Comparison of ENCODE assay signal across 13 cellular contexts in genomic region chr12:122963928-122964240, GRCh38. TPM values are rescaled to one million over a fixed set of nuclear protein-coding genes. Genes with fewer than 3 reads are reported as not detected.
DNase-seq lines count a peak whose midpoint lies in the region; ATAC-seq, FAIRE-seq and TF ChIP-seq lines count a peak whose summit lies in the region.
"Had no signal": no experiment of that assay in that cellular context is flagged by ENCODE, and none has a peak within 500 bp of the region (broad histone marks: within the 10 kb centered on the region; RNA-seq: fewer than 3 reads in every experiment).

No MANE protein-coding gene starts in this region.

- in situ Hi-C loops in K562 (cut with MboI) (no loop called here), HepG2 (cut with HindIII; ENCODE audit: extremely low pct_ligation_motif_present, low pct_unique_long_range_greater_than_20kb) (no loop called here)

- BruUV-seq in K562 (replicated peaks; lab: Mats Ljungman, UMichigan) (no TSS peak), HepG2 (replicated peaks; lab: Mats Ljungman, UMichigan) (no TSS peak)

- peak overlapping the region; percentile 58; the same call in 1 of the 3 replicates for H3K27ac ChIP-seq in K562 (ENCODE audit: extremely low read depth, low read depth, low read length)
- H3K27ac ChIP-seq in HepG2 (ENCODE audit: extremely low read length, insufficient read depth, low read length): no peak overlapping the region
- H3K27ac ChIP-seq: cardiac muscle cell had no signal

- H3K9ac ChIP-seq in K562 (ENCODE audit: insufficient read depth in 1 of 2, low read depth in 2 of 2, low read length in 2 of 2): peak overlapping the region in 1 of 2 experiments; percentile 91; a peak in 2 of 4 replicates
- no peak overlapping the region for H3K9ac ChIP-seq in HepG2 (ENCODE audit: insufficient read depth, low read depth, low read length)

- no peaks in the 10 kb centered on the region for H3K9me3 ChIP-seq in K562 (replicated peaks; ENCODE audit: control insufficient read depth, insufficient read depth, low read depth, low read length)
- H3K9me3 ChIP-seq in HepG2 (ENCODE audit: low read length): no peaks in the 10 kb centered on the region

- FAIRE-seq in K562 (lab: Jason Lieb, UNC): no peak
- FAIRE-seq in HepG2 (lab: Jason Lieb, UNC): no peak

- 70% methylated on average over 5 of the region's 9 CpGs for WGBS in K562 (ENCODE audit: insufficient coverage, low coverage, missing lambda C conversion rate)
- WGBS in HepG2 (ENCODE audit: low lambda C conversion rate): 80% methylated on average over 1 of the region's 9 CpGs

- TF ChIP-seq CTCF in K562 (IDR thresholded peaks at IDR 0.05 in 2 of 3, conservative IDR thresholded peaks at IDR 0.05 in 1 of 3; ENCODE audit: insufficient read depth in 2 of 3, low read depth in 1 of 3, low read length in 3 of 3) (no peak), HepG2 (CRISPR knock-in tag; IDR thresholded peaks at IDR 0.05) (no peak)

- POLR2A ChIA-PET in K562 (lab: Yijun Ruan, JAX): interaction anchor here (0.6 to 1.1 kb wide), 4 partner anchors 12 to 286 kb away, joined by 3 to 8 read pairs (median 3); partner anchors contain the start of gene OGFOD2
- POLR2A ChIA-PET in HepG2 (lab: Yijun Ruan, JAX): interaction anchor here (1.3 to 3.7 kb wide), 2 partner anchors 11 to 21 kb away, joined by 4 to 43 read pairs; partner anchors contain the start of gene OGFOD2

- TF ChIP-seq POLR2A in K562 (conservative IDR thresholded peaks at IDR 0.05) (no peak), HepG2 (IDR thresholded peaks at IDR 0.05; ENCODE audit: insufficient read depth in 1 of 2, low read depth in 2 of 2, low read length in 2 of 2) (no peak)

- H3K27me3 ChIP-seq in K562 (ENCODE audit: control insufficient read depth in 2 of 2, insufficient read depth in 2 of 2, low read length in 2 of 2) (no peaks in the 10 kb centered on the region), HepG2 (ENCODE audit: control insufficient read depth in 1 of 2, insufficient read depth in 2 of 2, low read length in 2 of 2) (no peaks in the 10 kb centered on the region)
- H3K27me3 ChIP-seq: cardiac muscle cell had no signal

- H3K4me3 ChIP-seq in K562 (no peak overlapping the region), HepG2 (replicated peaks in 1 of 3; ENCODE audit: insufficient read depth in 1 of 3, low read depth in 2 of 3, low read length in 3 of 3) (no peak overlapping the region; a peak in 1 of 6 replicates)
- H3K4me3 ChIP-seq: cardiac muscle cell had no signal

- TF ChIP-seq EP300 in K562 (IDR thresholded peaks at IDR 0.05; ENCODE audit: low read length) (no peak), HepG2 (IDR thresholded peaks at IDR 0.05; ENCODE audit: low read depth in 2 of 2, low read length in 2 of 2) (no peak), HepG2 (CRISPR knock-in tag; IDR thresholded peaks at IDR 0.05; ENCODE audit: borderline replicate concordance) (no peak)

- no peak for TF ChIP-seq RAD21 in K562 (CRISPR knock-in tag; conservative IDR thresholded peaks at IDR 0.05 in 1 of 2, IDR thresholded peaks at IDR 0.05 in 1 of 2)
- TF ChIP-seq RAD21 in HepG2 (CRISPR knock-in tag; IDR thresholded peaks at IDR 0.05): no peak

- CTCF ChIA-PET in K562 (lab: Yijun Ruan, JAX; ENCODE audit: low intra/inter-chr PET ratio): no interaction called here
- CTCF ChIA-PET in HepG2 (lab: Yijun Ruan, JAX; ENCODE audit: low intra/inter-chr PET ratio, low total read pairs): no interaction called here

- H3K4me1 ChIP-seq in K562 (replicated peaks in 1 of 2; ENCODE audit: control insufficient read depth in 2 of 2, insufficient read depth in 2 of 2, low read length in 2 of 2) (peaks cover 33 to 56% of the 10 kb centered on the region in 2 experiments), HepG2 (ENCODE audit: insufficient read depth, low read length) (peaks cover 47% of the 10 kb centered on the region)

- H4K20me1 ChIP-seq in K562 (replicated peaks; ENCODE audit: control insufficient read depth, insufficient read depth, low read length) (peaks cover 3% of the 10 kb centered on the region; the same call in 1 of the 2 replicates), HepG2 (ENCODE audit: insufficient read depth, low read length) (no peaks in the 10 kb centered on the region)

- H3K79me2 ChIP-seq in K562 (ENCODE audit: control insufficient read depth, insufficient read depth, low read length) (peaks cover 11% of the 10 kb centered on the region), HepG2 (ENCODE audit: insufficient read depth, low read length) (no peaks in the 10 kb centered on the region)

- H3K36me3 ChIP-seq in K562 (ENCODE audit: control insufficient read depth, insufficient read depth, low read length) (peaks cover 11% of the 10 kb centered on the region; the same call in 2 of the 3 replicates), HepG2 (replicated peaks in 1 of 2; ENCODE audit: control insufficient read depth in 1 of 2, insufficient read depth in 2 of 2, low read length in 2 of 2) (peaks cover 0 to 2% of the 10 kb centered on the region in 2 experiments; a peak in 3 of 5 replicates)
- H3K36me3 ChIP-seq: cardiac muscle cell had no signal

- intact Hi-C loops in K562 (cut with micrococcal nuclease): loop anchor here (5.0 kb wide), 1 partner anchor 268 kb away; the partner anchor contains the start of genes MPHOSPH9 and MTRFR
- intact Hi-C loops in HepG2 (cut with micrococcal nuclease; ENCODE audit: unreplicated experiment): no loop called here

- ATAC-seq in K562: no peak
- ATAC-seq in HepG2: no peak
- no peak for ATAC-seq in GM18868 (IDR thresholded peaks at IDR 0.05; ENCODE audit: unreplicated experiment)
- ATAC-seq in HG02571 (IDR thresholded peaks at IDR 0.05; ENCODE audit: unreplicated experiment): no peak

- DNase-seq in AG08396 (ENCODE audit: low spot score) (peak; percentile 64), NCI-H1694 (lab: John Stamatoyannopoulos, UW) (peak; percentile 82), K562 (ENCODE audit: extremely low read depth in 1 of 4, low spot score in 3 of 4) (no peak), HepG2 (ENCODE audit: low spot score) (no peak), cortex of kidney (lab: John Stamatoyannopoulos, UW) (no peak)
- DNase-seq in stimulated activated CD4-positive, alpha-beta T cell treated with anti-CD3 and anti-CD28 coated beads, Interleukin-15, amount 100 ng/mL, for 24 hours: no peak
- DNase-seq: activated CD4-positive, CD25-positive, alpha-beta regulatory T cell treated with anti-CD3 and anti-CD28 coated beads, Interleukin-2, amount 50 U/mL, for 72 hours; activated T-cell treated with anti-CD3 and anti-CD28 coated beads, Interleukin-2, amount 50 U/mL, for 48 hours; SIG-M5; stimulated activated CD4-positive, alpha-beta T cell treated with anti-CD3 and anti-CD28 coated beads, Interleukin-4, amount 100 ng/mL, for 24 hours had no signal

- H2AFZ ChIP-seq in K562 (ENCODE audit: low read depth, low read length) (no peak overlapping the region), HepG2 (ENCODE audit: low read length) (no peak overlapping the region)

- H3K4me2 ChIP-seq in K562 (ENCODE audit: insufficient read depth, low read length): peak overlapping the region; percentile 23; the same call in 1 of the 2 replicates
- peak overlapping the region; percentile 98 for H3K4me2 ChIP-seq in HepG2 (ENCODE audit: low read depth, low read length)

- peaks cover 10% of the 10 kb centered on the region for H3K9me1 ChIP-seq in K562 (ENCODE audit: control insufficient read depth, insufficient read depth, low read length)

RNA-seq across cellular contexts. Expression of gene ABCB9, which starts 2.4 kb away (rescaled TPM):
- 28.0 and 68.9 TPM in 2 replicates for total RNA-seq in K562 (2011; cell fraction: chromatin; rRNA removed; ENCODE audit: low replicate concordance)
- 41.1 and 52.0 TPM in 2 replicates for total RNA-seq in K562 (2011; cell fraction: nucleolus; rRNA removed)
- 34.1 and 35.2 TPM in 2 replicates for total RNA-seq in K562 (2011; cell fraction: nucleoplasm; rRNA removed)
- total RNA-seq in K562 (2014; rRNA removed): 9.6 and 10.5 TPM in 2 replicates
- 3.9 and 4.3 TPM in 2 replicates for total RNA-seq in K562 (2014; rRNA removed; fragmentation: Illumina TruSeq; extraction: Trizol)
- 6.2 and 6.5 TPM in 2 replicates for total RNA-seq in K562 (2015; rRNA removed; fragmentation: Illumina TruSeq; extraction: Trizol)
- 12.0 and 12.6 TPM in 2 replicates for total RNA-seq in K562 (2021)
- 6.3 and 6.5 TPM in 2 replicates for polyA plus RNA-seq in K562 (2011; rRNA removed)
- polyA plus RNA-seq in K562 (2011; cell fraction: cytosol; rRNA removed): 5.8 and 12.1 TPM in 2 replicates
- polyA plus RNA-seq in K562 (2011; cell fraction: nucleus; rRNA removed): 10.8 and 22.9 TPM in 2 replicates
- polyA plus RNA-seq in K562 (2012): 5.0 and 6.9 TPM in 2 replicates
- 4.2 and 5.7 TPM in 2 replicates for polyA plus RNA-seq in K562 (2014; fragmentation: Illumina TruSeq; extraction: Trizol)
- polyA plus RNA-seq in K562 (2014; fragmentation: Nextera tagmentation; extraction: Ambion mirVana): under 1 TPM; 0.20 to 0.31 TPM
- polyA plus RNA-seq in K562 (2014; rRNA removed): 7.6 and 7.9 TPM in 2 replicates
- polyA minus RNA-seq in K562 (2011; rRNA and poly(A)+ RNA removed): 8.5 and 9.6 TPM in 2 replicates
- 6.6 and 9.7 TPM in 2 replicates for polyA minus RNA-seq in K562 (2011; cell fraction: cytosol; rRNA and poly(A)+ RNA removed)
- polyA minus RNA-seq in K562 (2011; cell fraction: nucleus; rRNA and poly(A)+ RNA removed): 13.3 and 14.7 TPM in 2 replicates
- total RNA-seq in HepG2 (2016; rRNA removed; fragmentation: Illumina TruSeq; extraction: Trizol): 3.4 and 6.0 TPM in 2 replicates
- 2.0 and 2.1 TPM in 2 replicates for total RNA-seq in HepG2 (2016; cell fraction: cytosol; rRNA removed; fragmentation: Illumina TruSeq; extraction: Trizol; ENCODE audit: low read depth)
- total RNA-seq in HepG2 (2016; cell fraction: insoluble cytoplasmic fraction; rRNA removed; fragmentation: Illumina TruSeq; extraction: Trizol): 3.8 and 6.2 TPM in 2 replicates
- total RNA-seq in HepG2 (2016; cell fraction: membrane; rRNA removed; fragmentation: Illumina TruSeq; extraction: Trizol): 4.2 and 4.6 TPM in 2 replicates
- total RNA-seq in HepG2 (2016; cell fraction: nucleus; rRNA removed; fragmentation: Illumina TruSeq; extraction: Trizol): 7.6 and 8.0 TPM in 2 replicates
- polyA plus RNA-seq in HepG2 (2011; rRNA removed): 4.8 and 5.1 TPM in 2 replicates
- polyA plus RNA-seq in HepG2 (2011; cell fraction: cytosol; rRNA removed): 2.5 and 4.1 TPM in 2 replicates
- 9.9 and 12.0 TPM in 2 replicates for polyA plus RNA-seq in HepG2 (2011; cell fraction: nucleus; rRNA removed)
- 2.4 and 3.6 TPM in 2 replicates for polyA plus RNA-seq in HepG2 (2012)
- polyA plus RNA-seq in HepG2 (2016; cell fraction: cytosol; fragmentation: Illumina TruSeq; extraction: Trizol; ENCODE audit: low read depth): 0.78 and 1.3 TPM in 2 replicates
- polyA plus RNA-seq in HepG2 (2016; cell fraction: insoluble cytoplasmic fraction; fragmentation: Illumina TruSeq; extraction: Trizol; ENCODE audit: low read depth): 2.3 and 4.0 TPM in 2 replicates
- 1.7 and 2.1 TPM in 2 replicates for polyA plus RNA-seq in HepG2 (2016; cell fraction: membrane; fragmentation: Illumina TruSeq; extraction: Trizol; ENCODE audit: low read depth)
- polyA plus RNA-seq in HepG2 (2016; cell fraction: nucleus; fragmentation: Illumina TruSeq; extraction: Trizol; ENCODE audit: insufficient read depth, low read depth): 12.6 and 14.0 TPM in 2 replicates
- polyA minus RNA-seq in HepG2 (2011; rRNA and poly(A)+ RNA removed; ENCODE audit: low replicate concordance): 16.7 and 18.1 TPM in 2 replicates
- polyA minus RNA-seq in HepG2 (2011; cell fraction: cytosol; rRNA and poly(A)+ RNA removed): 4.4 and 4.7 TPM in 2 replicates
- polyA minus RNA-seq in HepG2 (2011; cell fraction: nucleus; rRNA and poly(A)+ RNA removed): 9.8 and 10.9 TPM in 2 replicates

RNA-seq across cellular contexts. Expression of gene OGFOD2, which starts 11.2 kb away (rescaled TPM):
- 71.5 and 173 TPM in 2 replicates for total RNA-seq in K562 (2011; cell fraction: chromatin; rRNA removed; ENCODE audit: low replicate concordance)
- 98.1 and 99.0 TPM in 2 replicates for total RNA-seq in K562 (2011; cell fraction: nucleolus; rRNA removed)
- 61.3 and 107 TPM in 2 replicates for total RNA-seq in K562 (2011; cell fraction: nucleoplasm; rRNA removed)
- 39.0 and 40.3 TPM in 2 replicates for total RNA-seq in K562 (2014; rRNA removed)
- 5.9 and 6.4 TPM in 2 replicates for total RNA-seq in K562 (2014; rRNA removed; fragmentation: Illumina TruSeq; extraction: Trizol)
- total RNA-seq in K562 (2015; rRNA removed; fragmentation: Illumina TruSeq; extraction: Trizol): 18.5 and 21.4 TPM in 2 replicates
- 51.7 and 63.0 TPM in 2 replicates for total RNA-seq in K562 (2021)
- 27.6 and 38.3 TPM in 2 replicates for polyA plus RNA-seq in K562 (2011; rRNA removed)
- 40.5 and 99.8 TPM in 2 replicates for polyA plus RNA-seq in K562 (2011; cell fraction: cytosol; rRNA removed)
- polyA plus RNA-seq in K562 (2011; cell fraction: nucleus; rRNA removed): 261 and 270 TPM in 2 replicates
- 24.6 and 74.9 TPM in 2 replicates for polyA plus RNA-seq in K562 (2012)
- 13.5 and 29.6 TPM in 2 replicates for polyA plus RNA-seq in K562 (2014; fragmentation: Illumina TruSeq; extraction: Trizol)
- 1 to 10 TPM; 1.4 to 3.8 TPM for polyA plus RNA-seq in K562 (2014; fragmentation: Nextera tagmentation; extraction: Ambion mirVana)
- polyA plus RNA-seq in K562 (2014; rRNA removed): 86.0 and 111 TPM in 2 replicates
- polyA minus RNA-seq in K562 (2011; rRNA and poly(A)+ RNA removed): 15.9 and 19.8 TPM in 2 replicates
- polyA minus RNA-seq in K562 (2011; cell fraction: cytosol; rRNA and poly(A)+ RNA removed): 16.9 and 19.2 TPM in 2 replicates
- polyA minus RNA-seq in K562 (2011; cell fraction: nucleus; rRNA and poly(A)+ RNA removed): 54.3 and 67.5 TPM in 2 replicates
- 10.6 and 14.6 TPM in 2 replicates for total RNA-seq in HepG2 (2016; rRNA removed; fragmentation: Illumina TruSeq; extraction: Trizol)
- 4.5 and 4.8 TPM in 2 replicates for total RNA-seq in HepG2 (2016; cell fraction: cytosol; rRNA removed; fragmentation: Illumina TruSeq; extraction: Trizol; ENCODE audit: low read depth)
- 12.7 and 14.8 TPM in 2 replicates for total RNA-seq in HepG2 (2016; cell fraction: insoluble cytoplasmic fraction; rRNA removed; fragmentation: Illumina TruSeq; extraction: Trizol)
- total RNA-seq in HepG2 (2016; cell fraction: membrane; rRNA removed; fragmentation: Illumina TruSeq; extraction: Trizol): 8.7 and 8.8 TPM in 2 replicates
- 11.1 and 14.0 TPM in 2 replicates for total RNA-seq in HepG2 (2016; cell fraction: nucleus; rRNA removed; fragmentation: Illumina TruSeq; extraction: Trizol)
- polyA plus RNA-seq in HepG2 (2011; rRNA removed): 13.2 and 15.5 TPM in 2 replicates
- polyA plus RNA-seq in HepG2 (2011; cell fraction: cytosol; rRNA removed): 10.6 and 23.9 TPM in 2 replicates
- 115 and 150 TPM in 2 replicates for polyA plus RNA-seq in HepG2 (2011; cell fraction: nucleus; rRNA removed)
- 6.2 and 7.8 TPM in 2 replicates for polyA plus RNA-seq in HepG2 (2012)
- 7.1 and 7.6 TPM in 2 replicates for polyA plus RNA-seq in HepG2 (2016; cell fraction: cytosol; fragmentation: Illumina TruSeq; extraction: Trizol; ENCODE audit: low read depth)
- polyA plus RNA-seq in HepG2 (2016; cell fraction: insoluble cytoplasmic fraction; fragmentation: Illumina TruSeq; extraction: Trizol; ENCODE audit: low read depth): 14.3 and 16.0 TPM in 2 replicates
- polyA plus RNA-seq in HepG2 (2016; cell fraction: membrane; fragmentation: Illumina TruSeq; extraction: Trizol; ENCODE audit: low read depth): 10.5 and 12.0 TPM in 2 replicates
- 40.3 and 43.3 TPM in 2 replicates for polyA plus RNA-seq in HepG2 (2016; cell fraction: nucleus; fragmentation: Illumina TruSeq; extraction: Trizol; ENCODE audit: insufficient read depth, low read depth)
- 20.5 and 24.4 TPM in 2 replicates for polyA minus RNA-seq in HepG2 (2011; rRNA and poly(A)+ RNA removed; ENCODE audit: low replicate concordance)
- 6.2 and 10.0 TPM in 2 replicates for polyA minus RNA-seq in HepG2 (2011; cell fraction: cytosol; rRNA and poly(A)+ RNA removed)
- 14.0 and 15.5 TPM in 2 replicates for polyA minus RNA-seq in HepG2 (2011; cell fraction: nucleus; rRNA and poly(A)+ RNA removed)

RNA-seq across cellular contexts. Expression of gene ARL6IP4, which starts 16.6 kb away (rescaled TPM):
- 69.3 and 160 TPM in 2 replicates for total RNA-seq in K562 (2011; cell fraction: chromatin; rRNA removed; ENCODE audit: low replicate concordance)
- 133 and 147 TPM in 2 replicates for total RNA-seq in K562 (2011; cell fraction: nucleolus; rRNA removed)
- total RNA-seq in K562 (2011; cell fraction: nucleoplasm; rRNA removed): 86.5 and 106 TPM in 2 replicates
- total RNA-seq in K562 (2014; rRNA removed) (224 and 280 TPM in 2 replicates), K562 (2014; rRNA removed; fragmentation: Illumina TruSeq; extraction: Trizol) (78.1 and 91.2 TPM in 2 replicates), K562 (2015; rRNA removed; fragmentation: Illumina TruSeq; extraction: Trizol) (171 and 180 TPM in 2 replicates), K562 (2021) (164 and 167 TPM in 2 replicates), HepG2 (2016; rRNA removed; fragmentation: Illumina TruSeq; extraction: Trizol) (178 and 220 TPM in 2 replicates)
- polyA plus RNA-seq in K562 (2011; rRNA removed) (128 and 132 TPM in 2 replicates), K562 (2014; fragmentation: Illumina TruSeq; extraction: Trizol) (151 and 170 TPM in 2 replicates), K562 (2014; fragmentation: Nextera tagmentation; extraction: Ambion mirVana) (1 to 10 TPM; 2.4 to 4.8 TPM), K562 (2014; rRNA removed) (242 and 255 TPM in 2 replicates), HepG2 (2011; rRNA removed) (155 and 179 TPM in 2 replicates)
- polyA plus RNA-seq in K562 (2011; cell fraction: cytosol; rRNA removed): 110 and 136 TPM in 2 replicates
- polyA plus RNA-seq in K562 (2011; cell fraction: nucleus; rRNA removed): 328 and 373 TPM in 2 replicates
- 163 and 245 TPM in 2 replicates for polyA plus RNA-seq in K562 (2012)
- 33.8 and 41.5 TPM in 2 replicates for polyA minus RNA-seq in K562 (2011; rRNA and poly(A)+ RNA removed)
- polyA minus RNA-seq in K562 (2011; cell fraction: cytosol; rRNA and poly(A)+ RNA removed): 34.7 and 36.8 TPM in 2 replicates
- 21.8 and 31.0 TPM in 2 replicates for polyA minus RNA-seq in K562 (2011; cell fraction: nucleus; rRNA and poly(A)+ RNA removed)
- 710 and 791 TPM in 2 replicates for total RNA-seq in HepG2 (2016; cell fraction: cytosol; rRNA removed; fragmentation: Illumina TruSeq; extraction: Trizol; ENCODE audit: low read depth)
- 169 and 227 TPM in 2 replicates for total RNA-seq in HepG2 (2016; cell fraction: insoluble cytoplasmic fraction; rRNA removed; fragmentation: Illumina TruSeq; extraction: Trizol)
- total RNA-seq in HepG2 (2016; cell fraction: membrane; rRNA removed; fragmentation: Illumina TruSeq; extraction: Trizol): 491 and 557 TPM in 2 replicates
- total RNA-seq in HepG2 (2016; cell fraction: nucleus; rRNA removed; fragmentation: Illumina TruSeq; extraction: Trizol): 80.1 and 103 TPM in 2 replicates
- polyA plus RNA-seq in HepG2 (2011; cell fraction: cytosol; rRNA removed): 176 and 208 TPM in 2 replicates
- 332 and 368 TPM in 2 replicates for polyA plus RNA-seq in HepG2 (2011; cell fraction: nucleus; rRNA removed)
- 109 and 121 TPM in 2 replicates for polyA plus RNA-seq in HepG2 (2012)
- 761 and 860 TPM in 2 replicates for polyA plus RNA-seq in HepG2 (2016; cell fraction: cytosol; fragmentation: Illumina TruSeq; extraction: Trizol; ENCODE audit: low read depth)
- polyA plus RNA-seq in HepG2 (2016; cell fraction: insoluble cytoplasmic fraction; fragmentation: Illumina TruSeq; extraction: Trizol; ENCODE audit: low read depth): 159 and 186 TPM in 2 replicates
- 440 and 496 TPM in 2 replicates for polyA plus RNA-seq in HepG2 (2016; cell fraction: membrane; fragmentation: Illumina TruSeq; extraction: Trizol; ENCODE audit: low read depth)
- polyA plus RNA-seq in HepG2 (2016; cell fraction: nucleus; fragmentation: Illumina TruSeq; extraction: Trizol; ENCODE audit: insufficient read depth, low read depth): 178 and 189 TPM in 2 replicates
- polyA minus RNA-seq in HepG2 (2011; rRNA and poly(A)+ RNA removed; ENCODE audit: low replicate concordance): 30.5 and 34.7 TPM in 2 replicates
- polyA minus RNA-seq in HepG2 (2011; cell fraction: cytosol; rRNA and poly(A)+ RNA removed): 30.8 and 31.7 TPM in 2 replicates
- polyA minus RNA-seq in HepG2 (2011; cell fraction: nucleus; rRNA and poly(A)+ RNA removed): 19.3 and 22.6 TPM in 2 replicates

Comparison
In these comparisons a context has a peak if more than half of its experiments do, and no peak if none do; other contexts are left out.
1. DNase-seq: peak in AG08396 (single experiment) and NCI-H1694 (single experiment); none in K562 (0 of 4), HepG2 (single experiment), cortex of kidney (single experiment) and stimulated activated CD4-positive, alpha-beta T cell treated with anti-CD3 and anti-CD28 coated beads, Interleukin-15, amount 100 ng/mL, for 24 hours (single experiment).